Comparison of ENCODE assay signal across 8 cellular contexts in the genomic region with DNA sequence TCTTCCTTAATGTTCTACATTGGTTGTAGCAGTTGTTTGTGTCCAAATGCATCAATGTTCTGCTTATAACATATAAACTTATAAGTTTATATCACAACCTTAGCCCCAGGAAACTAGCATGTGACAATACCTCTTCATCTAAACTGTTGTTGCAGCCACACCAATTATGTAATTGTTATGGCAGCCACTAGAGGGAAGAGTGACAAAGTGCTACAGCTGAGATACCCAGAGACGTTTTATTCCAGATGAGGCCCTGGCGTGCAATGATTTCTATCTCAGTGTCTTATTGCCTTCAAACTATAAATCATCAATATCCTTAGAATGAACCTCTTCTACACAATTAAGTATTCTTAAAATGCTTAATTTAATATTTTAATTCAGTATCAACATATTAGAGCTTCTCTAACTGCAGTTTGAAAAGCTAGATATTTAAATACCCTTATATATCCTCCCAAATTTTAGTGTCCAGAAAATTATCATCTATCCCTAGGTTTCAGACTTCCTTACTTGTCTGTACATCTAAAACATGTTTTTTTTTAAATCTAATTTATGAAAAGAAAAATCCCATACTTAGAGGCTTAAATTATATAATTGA.
DNase-seq lines count a peak whose midpoint lies in the region; ATAC-seq and TF ChIP-seq lines count a peak whose summit lies in the region.

No MANE protein-coding gene starts in this region.

- ATAC-seq in HG03439 (IDR thresholded peaks at IDR 0.05; ENCODE audit: unreplicated experiment) (peak; percentile 89), thoracic aorta (ENCODE audit: insufficient number of reproducible peaks, low FRiP score, low read depth) (no peak), HG03469 (IDR thresholded peaks at IDR 0.05; ENCODE audit: unreplicated experiment) (no peak)

- no peaks in the 10 kb centered on the region for H3K9me3 ChIP-seq in Caco-2
- no peaks in the 10 kb centered on the region for H3K9me3 ChIP-seq in PC-9 (ENCODE audit: insufficient read depth, low read depth)
- no peaks in the 10 kb centered on the region for H3K9me3 ChIP-seq in thoracic aorta

- no peaks in the 10 kb centered on the region for H3K4me1 Mint-ChIP-seq in Caco-2 (ENCODE audit: low read depth, unreplicated experiment)

- no peak overlapping the region for H2AFZ ChIP-seq in PC-9

- H3K27ac Mint-ChIP-seq in Caco-2 (ENCODE audit: unreplicated experiment), result no peak overlapping the region

- H3K27me3 ChIP-seq in Caco-2 (replicated peaks; ENCODE audit: control insufficient read depth, insufficient read depth, low read length) (no peaks in the 10 kb centered on the region), PC-9 (ENCODE audit: insufficient read depth, low read depth) (no peaks in the 10 kb centered on the region), thoracic aorta (replicated peaks; ENCODE audit: insufficient read depth) (no peaks in the 10 kb centered on the region)

- DNase-seq in Caco-2, result peak in 1 of 2 experiments; percentile 36
- DNase-seq in GM19240 (ENCODE audit: insufficient read length, low spot score), result peak; percentile 0
- DNase-seq in PC-9, result peak in 1 of 2 experiments; percentile 8
- peak; percentile 3 for DNase-seq in fibroblast of the aortic adventitia (ENCODE audit: low read depth)
- DNase-seq in thoracic aorta (ENCODE audit: low spot score), result no peak
- DNase-seq in activated naive CD4-positive, alpha-beta T cell treated with Interleukin-2 at 50 U/mL for 16 hours, result no peak

- peaks cover under 1% of the 10 kb centered on the region for H3K27me3 Mint-ChIP-seq in Caco-2 (ENCODE audit: insufficient read depth, unreplicated experiment)

- H3K9me3 Mint-ChIP-seq in Caco-2 (ENCODE audit: unreplicated experiment), result no peaks in the 10 kb centered on the region

- CTCF ChIA-PET in Caco-2 (lab: Charles Lee) (no interaction called here), PC-9 (lab: Charles Lee) (interaction anchor here (0.6 kb wide), 1 partner anchor 613 kb away, joined by 3 read pairs; no protein-coding TSS in a partner anchor)

- BruUV-seq in Caco-2 (replicated peaks; lab: Mats Ljungman, UMichigan) (no TSS peak), PC-9 (replicated peaks; lab: Mats Ljungman, UMichigan) (no TSS peak)

- H3K9me2 ChIP-seq in PC-9 (ENCODE audit: insufficient read depth), result no peaks in the 10 kb centered on the region

- TF ChIP-seq CTCF in Caco-2 (IDR thresholded peaks at IDR 0.05; ENCODE audit: insufficient read depth in 1 of 2, low read depth in 1 of 2, low read length in 1 of 2, severe bottlenecking in 1 of 2, unreplicated experiment in 1 of 2) (peak; percentile 46 to 53), PC-9 (conservative IDR thresholded peaks at IDR 0.05) (peak; percentile 64), fibroblast of the aortic adventitia (IDR thresholded peaks at IDR 0.05; ENCODE audit: insufficient read depth, low read length) (peak; percentile 38), thoracic aorta (IDR thresholded peaks at IDR 0.05) (peak; percentile 58)

- no peaks in the 10 kb centered on the region for H3K36me3 Mint-ChIP-seq in Caco-2 (ENCODE audit: insufficient read depth, unreplicated experiment)

- POLR2A ChIA-PET in Caco-2 (lab: Charles Lee) (no interaction called here), PC-9 (lab: Charles Lee; ENCODE audit: unreplicated experiment) (interaction anchor here (0.7 kb wide), 1 partner anchor 655 kb away, joined by 10 read pairs; no protein-coding TSS in a partner anchor)

- H4K20me1 ChIP-seq in PC-9 (ENCODE audit: insufficient read depth), result no peaks in the 10 kb centered on the region

- H3K4me1 ChIP-seq in Caco-2 (no peaks in the 10 kb centered on the region), PC-9 (replicated peaks; ENCODE audit: insufficient read depth) (no peaks in the 10 kb centered on the region), thoracic aorta (ENCODE audit: control insufficient read depth in 1 of 2, low read depth in 2 of 2) (no peaks in the 10 kb centered on the region)

- H3K4me3 ChIP-seq in Caco-2 (ENCODE audit: low read depth, low read length), result no peak overlapping the region
- no peak overlapping the region for H3K4me3 ChIP-seq in PC-9
- H3K4me3 ChIP-seq in fibroblast of the aortic adventitia (ENCODE audit: low read depth, low read length), result no peak overlapping the region
- H3K4me3 ChIP-seq in thoracic aorta, result no peak overlapping the region

- no peak overlapping the region for H3K4me2 ChIP-seq in PC-9

- intact Hi-C loops in Caco-2 (cut with micrococcal nuclease; ENCODE audit: unreplicated experiment), result loop anchor here (1.0 to 5.0 kb wide), 2 partner anchors 83 to 163 kb away; no protein-coding TSS in a partner anchor
- intact Hi-C loops in PC-9 (cut with micrococcal nuclease; ENCODE audit: unreplicated experiment), result no loop called here

- H3K27ac ChIP-seq in PC-9 (no peak overlapping the region), thoracic aorta (no peak overlapping the region)

- H3F3A ChIP-seq in PC-9 (ENCODE audit: insufficient read depth, low read depth), result no peaks in the 10 kb centered on the region

- no peaks in the 10 kb centered on the region for H3K79me2 ChIP-seq in PC-9 (ENCODE audit: low read depth)

- no peak overlapping the region for H3K4me3 Mint-ChIP-seq in Caco-2 (ENCODE audit: unreplicated experiment)

- H3K36me3 ChIP-seq in Caco-2 (ENCODE audit: control insufficient read depth, insufficient read depth, low read length), result no peaks in the 10 kb centered on the region
- no peaks in the 10 kb centered on the region for H3K36me3 ChIP-seq in PC-9 (ENCODE audit: low read depth)
- H3K36me3 ChIP-seq in thoracic aorta, result no peaks in the 10 kb centered on the region

Comparison
In these comparisons a context has a peak if more than half of its experiments do, and no peak if none do; other contexts are left out.
1. DNase-seq: peak in GM19240 (single experiment) and fibroblast of the aortic adventitia (single experiment); none in thoracic aorta (single experiment) and activated naive CD4-positive, alpha-beta T cell treated with Interleukin-2 at 50 U/mL for 16 hours (single experiment).
2. Peak in every context shown above with its lines, with median percentiles within 50 percentile points of each other: CTCF ChIP-seq.